Comparison of ENCODE assay signal across 34 cellular contexts in genomic region chr16:518858-519257, GRCh38. TPM values are rescaled to one million over a fixed set of nuclear protein-coding genes. Genes with fewer than 3 reads are reported as not detected.
"Had no signal": no experiment of that assay in that cellular context is flagged by ENCODE, and none has a peak within 500 bp of the region (broad histone marks: within the 10 kb centered on the region; RNA-seq: fewer than 3 reads in every experiment).

No MANE protein-coding gene starts in this region.

- H3K9me3 ChIP-seq: adrenal gland, body of pancreas, heart right ventricle, left ventricle myocardium inferior, ovary, prostate gland, sigmoid colon, tibial nerve had no signal

- ATAC-seq: body of pancreas; effector memory CD8-positive, alpha-beta T cell; naive thymus-derived CD4-positive, alpha-beta T cell had no signal

- H3K4me3 ChIP-seq: adrenal gland, body of pancreas, coronary artery, heart right ventricle, left ventricle myocardium inferior, ovary, prostate gland, sigmoid colon, smooth muscle cell, tibial nerve had no signal

- DNase-seq: activated CD4-positive, alpha-beta memory T cell treated with anti-CD3 and anti-CD28 coated beads for 36 hours; activated CD4-positive, alpha-beta T cell treated with anti-CD3 and anti-CD28 coated beads, Interleukin-2, amount 10 ng/mL, durations not matched to agents 24 days and 14 days; activated CD4-positive, CD25-positive, alpha-beta regulatory T cell treated with anti-CD3 and anti-CD28 coated beads, Interleukin-2, amount 50 U/mL, for 72 hours; activated CD8-positive, alpha-beta memory T cell treated with anti-CD3 and anti-CD28 coated beads, Interleukin-2, amount 50 U/mL, for 4 hours; activated effector memory CD4-positive, alpha-beta T cell treated with anti-CD3 and anti-CD28 coated beads, Interleukin-2, amount 50 U/mL, for 16 hours; activated naive CD4-positive, alpha-beta T cell treated with anti-CD3 and anti-CD28 coated beads for 36 hours; activated naive CD8-positive, alpha-beta T cell treated with anti-CD3 and anti-CD28 coated beads for 36 hours; activated T-cell treated with anti-CD3 and anti-CD28 coated beads, Interleukin-2, amount 50 U/mL, for 1 hour; body of pancreas; cerebellar nuclear complex; effector memory CD8-positive, alpha-beta T cell; erythroblast; heart right ventricle; left ventricle myocardium inferior; naive thymus-derived CD4-positive, alpha-beta T cell; sigmoid colon; stimulated activated CD4-positive, alpha-beta T cell treated with anti-CD3 and anti-CD28 coated beads, Interleukin-1b, Interleukin-23, amount 100 ng/mL, for 48 hours; stimulated activated naive CD4-positive, alpha-beta T cell treated with Interleukin-2 at 50 U/mL for 16 hours; T-helper 2 cell had no signal

- H3K4me1 ChIP-seq: adrenal gland, prostate gland, tibial nerve had no signal

- H3K27ac ChIP-seq: adrenal gland, body of pancreas, coronary artery, heart right ventricle, left ventricle myocardium inferior, ovary, prostate gland, sigmoid colon, tibial nerve had no signal

- H3K4me2 ChIP-seq: smooth muscle cell had no signal

- H3K27me3 ChIP-seq: adrenal gland, body of pancreas, heart right ventricle, ovary, sigmoid colon, tibial nerve had no signal

- H3K36me3 ChIP-seq: ovary, prostate gland had no signal

RNA-seq across cellular contexts. Expression of gene PRR35, which starts 41.3 kb away (rescaled TPM):
- total RNA-seq: activated CD4-positive, alpha-beta memory T cell treated with anti-CD3 and anti-CD28 coated beads for 36 hours; activated CD4-positive, alpha-beta T cell treated with anti-CD3 and anti-CD28 coated beads, Interleukin-2, amount 10 ng/mL, durations not matched to agents 24 days and 14 days; activated CD8-positive, alpha-beta memory T cell treated with anti-CD3 and anti-CD28 coated beads for 36 hours; activated naive CD4-positive, alpha-beta T cell treated with anti-CD3 and anti-CD28 coated beads for 36 hours; activated naive CD8-positive, alpha-beta T cell treated with anti-CD3 and anti-CD28 coated beads for 36 hours; activated T-helper 1 cell treated with anti-CD3 and anti-CD28 coated beads, Interleukin-12 subunit alpha, Interleukin-12 subunit beta, Interleukin-2, Interleukin-4 antibody, amounts not matched to agents 30 ng/mL and 10 ng/mL and 1 ng/mL, durations not matched to agents 14 hours and 24 hours and 36 hours; adrenal gland; aorta; body of pancreas; fibroblast of lung; fibroblast of villous mesenchyme; heart right ventricle; left ventricle myocardium inferior; lung microvascular endothelial cell; naive thymus-derived CD4-positive, alpha-beta T cell; ovary; sigmoid colon; smooth muscle cell; temporal lobe; tibial nerve; ureter had no signal
- polyA plus RNA-seq: adrenal gland; fibroblast of lung; heart right ventricle; naive thymus-derived CD4-positive, alpha-beta T cell; neural cell; ovary; sigmoid colon; smooth muscle cell had no signal

RNA-seq across cellular contexts. Expression of gene NHLRC4, which starts 47.9 kb away (rescaled TPM):
- polyA plus RNA-seq: neural cell had no signal
